Comparison of ENCODE assay signal across 8 cellular contexts in genomic region chr17:50541402-50541915, GRCh38. TPM values are rescaled to one million over a fixed set of nuclear protein-coding genes. Genes with fewer than 3 reads are reported as not detected.
DNase-seq lines count a peak whose midpoint lies in the region; ATAC-seq lines count a peak whose summit lies in the region.

No MANE protein-coding gene starts in this region.

- H3K4me1 ChIP-seq in BLaER1 treated with 17β-estradiol and CSF1 and Interleukin-3, amounts not matched to agents 10 nM and 100 nM, result peaks cover 35 to 57% (median 46%) of the 10 kb centered on the region in 10 experiments
- peaks cover 67 to 73% of the 10 kb centered on the region in 2 donors for H3K4me1 ChIP-seq in duodenal mucosa (ENCODE audit: control insufficient read depth in 1 of 2, insufficient read depth in 2 of 2, low read length in 2 of 2)
- peaks cover 29% of the 10 kb centered on the region for H3K4me1 ChIP-seq in neuron (ENCODE audit: insufficient read depth, low read length)

- DNase-seq in MG63, result no peak
- no peak for DNase-seq in GF-D8 (lab: John Stamatoyannopoulos, UW)
- DNase-seq in HUDEP-2 (lab: John Stamatoyannopoulos, UW; ENCODE audit: unreplicated experiment in 76 of 76), result no peak
- no peak for DNase-seq in islet precursor cell

- ATAC-seq in GM18519 (IDR thresholded peaks at IDR 0.05; ENCODE audit: low FRiP score, unreplicated experiment), result no peak

- peaks cover 0 to 3% (median 0%) of the 10 kb centered on the region in 11 experiments; a peak in 1 of 22 replicates for H4K20me1 ChIP-seq in BLaER1 treated with 17β-estradiol and CSF1 and Interleukin-3, amounts not matched to agents 10 nM and 100 nM

- peak overlapping the region; percentile 68 for H2AFZ ChIP-seq in neuron (ENCODE audit: low read depth, low read length)

- no peaks in the 10 kb centered on the region for H3K36me3 ChIP-seq in BLaER1 treated with 17β-estradiol and CSF1 and Interleukin-3, amounts not matched to agents 10 nM and 100 nM
- no peaks in the 10 kb centered on the region for H3K36me3 ChIP-seq in MG63
- peaks cover 10 to 13% of the 10 kb centered on the region in 2 donors for H3K36me3 ChIP-seq in duodenal mucosa (ENCODE audit: control insufficient read depth in 1 of 2, insufficient read depth in 2 of 2, low read length in 2 of 2)
- no peaks in the 10 kb centered on the region for H3K36me3 ChIP-seq in neuron (ENCODE audit: insufficient read depth, low read length)

- H3K9me3 ChIP-seq in BLaER1 treated with 17β-estradiol and CSF1 and Interleukin-3, amounts not matched to agents 10 nM and 100 nM (replicated peaks in 1 of 11), result no peaks in the 10 kb centered on the region
- H3K9me3 ChIP-seq in MG63 (no peaks in the 10 kb centered on the region), duodenal mucosa (ENCODE audit: control insufficient read depth in 1 of 2, low read length in 2 of 2) (no peaks in the 10 kb centered on the region), neuron (ENCODE audit: low read length) (no peaks in the 10 kb centered on the region)

- peak overlapping the region in 10 of 11 experiments; percentile 36 to 68 (median 54); a peak in 19 of 22 replicates for H3K27ac ChIP-seq in BLaER1 treated with 17β-estradiol and CSF1 and Interleukin-3, amounts not matched to agents 10 nM and 100 nM
- H3K27ac ChIP-seq in duodenal mucosa (ENCODE audit: low read depth, low read length), result peak overlapping the region; percentile 77

- no peaks in the 10 kb centered on the region; a peak in 1 of 22 replicates for H3K27me3 ChIP-seq in BLaER1 treated with 17β-estradiol and CSF1 and Interleukin-3, amounts not matched to agents 10 nM and 100 nM
- no peaks in the 10 kb centered on the region for H3K27me3 ChIP-seq in MG63
- no peaks in the 10 kb centered on the region for H3K27me3 ChIP-seq in duodenal mucosa (ENCODE audit: control insufficient read depth in 1 of 2, insufficient read depth in 2 of 2, low read length in 2 of 2)
- peaks cover 9% of the 10 kb centered on the region for H3K27me3 ChIP-seq in neuron (ENCODE audit: insufficient read depth, low read length)

- peak overlapping the region; percentile 89 to 98 (median 96) for H3K4me2 ChIP-seq in BLaER1 treated with 17β-estradiol and CSF1 and Interleukin-3, amounts not matched to agents 10 nM and 100 nM

- peak overlapping the region; percentile 52 to 72 (median 64) for H3K4me3 ChIP-seq in BLaER1 treated with 17β-estradiol and CSF1 and Interleukin-3, amounts not matched to agents 10 nM and 100 nM
- H3K4me3 ChIP-seq in MG63 (peak overlapping the region; percentile 55), duodenal mucosa (ENCODE audit: low read depth in 1 of 2, low read length in 2 of 2) (peak overlapping the region; percentile 69 to 72), neuron (ENCODE audit: low read length) (peak overlapping the region; percentile 56)

- peak overlapping the region; percentile 56 to 80 (median 73) for H3K9ac ChIP-seq in BLaER1 treated with 17β-estradiol and CSF1 and Interleukin-3, amounts not matched to agents 10 nM and 100 nM
- peak overlapping the region; percentile 54 to 69 for H3K9ac ChIP-seq in duodenal mucosa (ENCODE audit: low read depth in 1 of 2, low read length in 2 of 2)

RNA-seq across cellular contexts. Expression of gene SPATA20, which starts 5.5 kb away (rescaled TPM):
- 52.1 and 59.6 TPM in 2 replicates for total RNA-seq in MG63 (2014; rRNA removed; shearing (Covaris generic); ENCODE audit: low replicate concordance)

RNA-seq across cellular contexts. Expression of gene EPN3, which starts 8.9 kb away (rescaled TPM):
- total RNA-seq in MG63 (2014; rRNA removed; shearing (Covaris generic); ENCODE audit: low replicate concordance), result not detected in 2 replicates

RNA-seq across cellular contexts. Expression of gene CACNA1G, which starts 19.1 kb away (rescaled TPM):
- not detected in 2 replicates for total RNA-seq in MG63 (2014; rRNA removed; shearing (Covaris generic); ENCODE audit: low replicate concordance)

RNA-seq across cellular contexts. Expression of gene MYCBPAP, which starts 33.2 kb away (rescaled TPM):
- not detected in 2 replicates for total RNA-seq in MG63 (2014; rRNA removed; shearing (Covaris generic); ENCODE audit: low replicate concordance)
